In the genomic region with DNA sequence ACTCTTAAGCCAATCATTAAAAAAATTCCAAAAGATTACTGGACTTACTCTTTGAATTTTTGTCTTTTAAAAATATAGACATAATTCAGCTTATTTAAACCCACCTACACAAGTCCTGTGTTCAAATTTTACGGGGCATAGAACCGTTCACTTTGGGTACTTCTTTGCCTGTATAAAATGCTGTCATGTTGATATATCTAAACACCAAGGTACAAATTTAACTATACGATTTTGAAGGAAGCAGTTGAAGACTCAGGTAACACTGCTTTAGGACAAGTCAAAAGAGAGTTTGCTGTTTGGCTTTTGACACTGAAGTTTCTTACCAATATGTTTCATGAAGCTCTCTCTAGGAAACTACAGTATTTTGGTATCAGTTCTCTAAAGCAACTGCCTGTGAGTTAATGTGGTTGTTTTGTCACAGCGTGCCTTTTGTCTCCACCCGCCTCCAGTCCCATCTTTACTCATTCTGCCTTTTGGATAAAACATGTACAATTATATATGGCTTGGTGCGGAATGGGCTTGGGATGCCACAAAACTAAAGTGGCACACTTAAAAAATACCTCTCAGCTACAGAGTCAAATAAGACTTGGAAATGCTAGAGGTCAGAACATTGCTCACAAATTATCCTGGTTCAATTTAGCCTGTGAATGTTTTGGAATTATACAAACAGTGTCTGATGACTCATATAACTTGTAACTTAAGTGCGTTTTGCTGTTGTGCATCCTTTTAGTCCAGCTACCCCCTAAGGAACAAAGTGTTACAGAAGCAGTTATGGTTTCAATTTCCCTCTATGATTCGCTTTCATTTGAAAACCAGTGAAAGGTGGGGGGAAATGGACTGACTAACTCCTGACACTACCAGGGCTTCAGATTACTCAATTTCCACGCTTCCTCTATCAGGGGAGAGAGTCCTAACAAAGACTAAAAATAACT, we compare ENCODE assay signal across 8 cellular contexts. TPM values are rescaled to one million over a fixed set of nuclear protein-coding genes. Genes with fewer than 3 reads are reported as not detected.
DNase-seq lines count a peak whose midpoint lies in the region; ATAC-seq and FAIRE-seq lines count a peak whose summit lies in the region.

No MANE protein-coding gene starts in this region.

- H3K4me3 ChIP-seq in BLaER1 treated with 17β-estradiol and CSF1 and Interleukin-3, amounts not matched to agents 10 nM and 100 nM, result no peak overlapping the region
- H3K4me3 ChIP-seq in small intestine (ENCODE audit: low read depth in 1 of 2, low read length in 2 of 2), result no peak overlapping the region

- H3K4me1 ChIP-seq in BLaER1 treated with 17β-estradiol and CSF1 and Interleukin-3, amounts not matched to agents 10 nM and 100 nM, result peaks cover 0 to 75% (median 40%) of the 10 kb centered on the region in 10 experiments; a peak in 17 of 20 replicates
- no peaks in the 10 kb centered on the region for H3K4me1 ChIP-seq in small intestine (ENCODE audit: control insufficient read depth in 2 of 2, insufficient read depth in 1 of 2, low read depth in 1 of 2, low read length in 1 of 2)

- H3K9me3 ChIP-seq in BLaER1 treated with 17β-estradiol and CSF1 and Interleukin-3, amounts not matched to agents 10 nM and 100 nM (replicated peaks in 1 of 11), result peaks cover 0 to 9% (median 0%) of the 10 kb centered on the region in 11 experiments; a peak in 1 of 22 replicates
- H3K9me3 ChIP-seq in small intestine (ENCODE audit: control insufficient read depth, low read depth), result no peaks in the 10 kb centered on the region

- peak overlapping the region in 4 of 11 experiments; percentile 6 to 61 (median 54); a peak in 7 of 22 replicates for H3K9ac ChIP-seq in BLaER1 treated with 17β-estradiol and CSF1 and Interleukin-3, amounts not matched to agents 10 nM and 100 nM

- FAIRE-seq in small intestine (lab: Jason Lieb, UNC), result no peak

- DNase-seq in amniotic stem cell (lab: John Stamatoyannopoulos, UW) (peak; percentile 10), small intestine (peak; percentile 7), NAMALWA (ENCODE audit: low spot score) (no peak), pons (ENCODE audit: low spot score) (no peak)
- DNase-seq in activated CD4-positive, CD25-positive, alpha-beta regulatory T cell treated with anti-CD3 and anti-CD28 coated beads, Interleukin-2, amount 50 U/mL, for 72 hours, result no peak

- no peaks in the 10 kb centered on the region for H4K20me1 ChIP-seq in BLaER1 treated with 17β-estradiol and CSF1 and Interleukin-3, amounts not matched to agents 10 nM and 100 nM

- peak overlapping the region in 8 of 11 experiments; percentile 41 to 80 (median 62); a peak in 16 of 22 replicates for H3K27ac ChIP-seq in BLaER1 treated with 17β-estradiol and CSF1 and Interleukin-3, amounts not matched to agents 10 nM and 100 nM
- peak overlapping the region in 1 of 2 donors; percentile 22 for H3K27ac ChIP-seq in small intestine (ENCODE audit: low read depth in 1 of 2, low read length in 1 of 2)

- 62 to 73% (median 69%) methylated on average over 9 of the region's 9 CpGs for WGBS in small intestine, 3 donors

- H3K27me3 ChIP-seq in BLaER1 treated with 17β-estradiol and CSF1 and Interleukin-3, amounts not matched to agents 10 nM and 100 nM, result no peaks in the 10 kb centered on the region
- no peaks in the 10 kb centered on the region for H3K27me3 ChIP-seq in small intestine (ENCODE audit: control insufficient read depth in 2 of 2, insufficient read depth in 2 of 2, low read length in 2 of 2)

- H3K4me2 ChIP-seq in BLaER1 treated with 17β-estradiol and CSF1 and Interleukin-3, amounts not matched to agents 10 nM and 100 nM, result peak overlapping the region in 9 of 11 experiments; percentile 45 to 83 (median 60); a peak in 18 of 22 replicates

- H3K36me3 ChIP-seq in BLaER1 treated with 17β-estradiol and CSF1 and Interleukin-3, amounts not matched to agents 10 nM and 100 nM, result no peaks in the 10 kb centered on the region
- no peaks in the 10 kb centered on the region for H3K36me3 ChIP-seq in small intestine (ENCODE audit: control insufficient read depth in 2 of 2, insufficient read depth in 2 of 2, low read length in 2 of 2)

- peak; percentile 86 for ATAC-seq in GM21360 (IDR thresholded peaks at IDR 0.05; ENCODE audit: unreplicated experiment)
- ATAC-seq in HG03457 (IDR thresholded peaks at IDR 0.05; ENCODE audit: unreplicated experiment), result peak; percentile 66

RNA-seq across cellular contexts. Expression of a gene that starts 38.7 kb away (rescaled TPM):
- polyA plus RNA-seq in small intestine, result under 1 TPM in 2 of 3 donors, not detected in 1; under 0.01 to 0.15 TPM

Comparison
In these comparisons a context has a peak if more than half of its experiments do, and no peak if none do; other contexts are left out.
1. DNase-seq: peak in amniotic stem cell (single experiment) and small intestine (single experiment); none in NAMALWA (single experiment), pons (single experiment) and activated CD4-positive, CD25-positive, alpha-beta regulatory T cell treated with anti-CD3 and anti-CD28 coated beads, Interleukin-2, amount 50 U/mL, for 72 hours (single experiment).